9 cellular contexts compared by ENCODE assay signal in genomic region chr3:197847866-197848401, GRCh38. TPM values are rescaled to one million over a fixed set of nuclear protein-coding genes. Genes with fewer than 3 reads are reported as not detected.
DNase-seq lines count a peak whose midpoint lies in the region; ATAC-seq and TF ChIP-seq lines count a peak whose summit lies in the region.
"Had no signal": no experiment of that assay in that cellular context is flagged by ENCODE, and none has a peak within 500 bp of the region (broad histone marks: within the 10 kb centered on the region; RNA-seq: fewer than 3 reads in every experiment).

No MANE protein-coding gene starts in this region.

- H3K4ac ChIP-seq in neuronal stem cell (ENCODE audit: low read length) = no peak overlapping the region

- no peaks in the 10 kb centered on the region for H3K27me3 Mint-ChIP-seq in MCF 10A (ENCODE audit: insufficient read depth, unreplicated experiment)

- H3K9me3 ChIP-seq in SU-DHL-6 (ENCODE audit: insufficient read depth, low read length) (no peaks in the 10 kb centered on the region), thymus (ENCODE audit: control insufficient read depth) (no peaks in the 10 kb centered on the region), neuronal stem cell (replicated peaks in 1 of 2; ENCODE audit: control insufficient read depth in 2 of 2, insufficient read depth in 1 of 2, low read depth in 1 of 2, low read length in 2 of 2) (no peaks in the 10 kb centered on the region)

- intact Hi-C loops in MCF 10A (cut with micrococcal nuclease) = no loop called here

- no peak overlapping the region for H4K91ac ChIP-seq in neuronal stem cell (ENCODE audit: low read depth, low read length, poor library complexity)

- no peak overlapping the region for H2BK12ac ChIP-seq in neuronal stem cell (ENCODE audit: low read length)

- no peak overlapping the region for H2AK5ac ChIP-seq in neuronal stem cell (ENCODE audit: low read depth, low read length)

- no peak overlapping the region for H3K14ac ChIP-seq in neuronal stem cell (ENCODE audit: low read length)

- H3K9ac ChIP-seq in SU-DHL-6 (ENCODE audit: low read length) (no peak overlapping the region), neuronal stem cell (ENCODE audit: low read depth, low read length, poor library complexity) (no peak overlapping the region)

- no peak overlapping the region for H3K18ac ChIP-seq in neuronal stem cell (ENCODE audit: low read length)

- no peak overlapping the region for H3K4me3 Mint-ChIP-seq in MCF 10A (ENCODE audit: unreplicated experiment)

- H2BK5ac ChIP-seq in neuronal stem cell (ENCODE audit: low read length) = no peak overlapping the region

- no peaks in the 10 kb centered on the region for H3K9me2 ChIP-seq in SU-DHL-6 (replicated peaks; ENCODE audit: insufficient read depth, low read length)

- no peak overlapping the region for H3K23ac ChIP-seq in neuronal stem cell (ENCODE audit: low read depth, low read length, poor library complexity)

- H3K4me1 Mint-ChIP-seq in MCF 10A (ENCODE audit: insufficient read depth, unreplicated experiment) = no peaks in the 10 kb centered on the region

- H4K20me1 ChIP-seq in SU-DHL-6 (ENCODE audit: low read depth, low read length) = no peaks in the 10 kb centered on the region

- TF ChIP-seq CTCF in SU-DHL-6 (IDR thresholded peaks at IDR 0.05; ENCODE audit: insufficient read depth, low read length, poor library complexity, severe bottlenecking) (no peak), foreskin fibroblast (IDR thresholded peaks at IDR 0.05; ENCODE audit: low read depth, low read length) (no peak), MCF 10A (IDR thresholded peaks at IDR 0.05; ENCODE audit: unreplicated experiment) (no peak)

- H4K8ac ChIP-seq in neuronal stem cell (ENCODE audit: low read depth, low read length) = no peak overlapping the region

- H3K4me1 ChIP-seq in thymus (ENCODE audit: control insufficient read depth, insufficient read depth, low read length) (peaks cover 5% of the 10 kb centered on the region), neuronal stem cell (ENCODE audit: control insufficient read depth in 2 of 2, insufficient read depth in 1 of 2, low read depth in 1 of 2, low read length in 2 of 2) (no peaks in the 10 kb centered on the region)

- H3K36me3 ChIP-seq in SU-DHL-6 (ENCODE audit: low read length) (peaks cover 3% of the 10 kb centered on the region; the same call in 1 of the 2 replicates), thymus (ENCODE audit: control insufficient read depth, insufficient read depth) (peaks cover 24% of the 10 kb centered on the region), neuronal stem cell (replicated peaks in 1 of 2; ENCODE audit: control insufficient read depth in 2 of 2, insufficient read depth in 2 of 2, low read length in 2 of 2) (peaks cover 20 to 98% of the 10 kb centered on the region in 2 donors)

- H3K36me3 Mint-ChIP-seq in MCF 10A (ENCODE audit: insufficient read depth, unreplicated experiment) = peaks cover 88% of the 10 kb centered on the region

- ATAC-seq in GM18858 (IDR thresholded peaks at IDR 0.05; ENCODE audit: unreplicated experiment) = peak; percentile 67
- peak; percentile 73 for ATAC-seq in HG03139 (IDR thresholded peaks at IDR 0.05; ENCODE audit: unreplicated experiment)
- ATAC-seq: HCT116 had no signal

- H3K27ac ChIP-seq in SU-DHL-6 (ENCODE audit: low read depth, low read length) = no peak overlapping the region
- H3K27ac ChIP-seq in thymus (ENCODE audit: low read depth) = peak overlapping the region; percentile 81
- H3K27ac ChIP-seq in neuronal stem cell (replicated peaks; ENCODE audit: low read length) = no peak overlapping the region

- no peak overlapping the region for H2AFZ ChIP-seq in SU-DHL-6 (ENCODE audit: low read depth, low read length, severe bottlenecking)
- H2AFZ ChIP-seq in neuronal stem cell (ENCODE audit: low read length) = no peak overlapping the region

- H3K27ac Mint-ChIP-seq in MCF 10A (ENCODE audit: low read depth, unreplicated experiment) = no peak overlapping the region

- H2BK15ac ChIP-seq in neuronal stem cell (ENCODE audit: low read length) = no peak overlapping the region

- H3K4me2 ChIP-seq in SU-DHL-6 (ENCODE audit: low read depth, low read length, poor library complexity, severe bottlenecking) (peak overlapping the region; percentile 34), neuronal stem cell (ENCODE audit: insufficient read depth, low read length, poor library complexity, severe bottlenecking) (no peak overlapping the region)

- no peaks in the 10 kb centered on the region for H3K27me3 ChIP-seq in SU-DHL-6 (ENCODE audit: low read length)
- H3K27me3 ChIP-seq in thymus (ENCODE audit: control insufficient read depth, insufficient read depth) = no peaks in the 10 kb centered on the region
- no peaks in the 10 kb centered on the region for H3K27me3 ChIP-seq in neuronal stem cell (ENCODE audit: control insufficient read depth in 3 of 3, insufficient read depth in 3 of 3, low read depth in 1 of 3, low read length in 3 of 3)

- H3K79me1 ChIP-seq in neuronal stem cell (ENCODE audit: low read depth, low read length) = no peaks in the 10 kb centered on the region

- peak; percentile 9 to 41 for DNase-seq in AML-193 (lab: John Stamatoyannopoulos, UW)
- DNase-seq in foreskin fibroblast = peak in 1 of 2 donors; percentile 47
- DNase-seq in neuronal stem cell (ENCODE audit: low spot score) = no peak
- DNase-seq in MCF 10A (ENCODE audit: unreplicated experiment) = no peak

- H3K4me3 ChIP-seq in SU-DHL-6 (ENCODE audit: insufficient read depth, low read length, poor library complexity, severe bottlenecking) = no peak overlapping the region
- H3K4me3 ChIP-seq in foreskin fibroblast (ENCODE audit: low read depth in 1 of 2, low read length in 2 of 2) = peak overlapping the region; percentile 26 to 49
- H3K4me3 ChIP-seq in thymus (ENCODE audit: low read length) = peak overlapping the region; percentile 35
- H3K4me3 ChIP-seq in neuronal stem cell (ENCODE audit: low read length in 2 of 2) = no peak overlapping the region

- no peaks in the 10 kb centered on the region for H3F3A ChIP-seq in SU-DHL-6 (ENCODE audit: insufficient read depth)

- H2BK120ac ChIP-seq in neuronal stem cell (ENCODE audit: low read depth, low read length) = no peak overlapping the region

- CTCF ChIA-PET in MCF 10A (lab: Yijun Ruan, JAX) = interaction anchor here (0.7 to 0.9 kb wide), 2 partner anchors 13 to 24 kb away, joined by 3 to 5 read pairs; no protein-coding TSS in a partner anchor

- POLR2A ChIA-PET in MCF 10A (lab: Yijun Ruan, JAX) = no interaction called here

- no peaks in the 10 kb centered on the region for H3K9me3 Mint-ChIP-seq in MCF 10A (ENCODE audit: unreplicated experiment)

- 33% methylated on average over 8 of the region's 8 CpGs for WGBS in thymus
- no CpG with 5 or more reads among the region's 8 CpGs for WGBS in neuronal stem cell (ENCODE audit: extremely low coverage in 2 of 2, insufficient read length in 2 of 2, insufficient replicate concordance in 1 of 2), 2 donors

- no peaks in the 10 kb centered on the region for H3K79me2 ChIP-seq in SU-DHL-6 (ENCODE audit: insufficient read depth, low read length)

- BruUV-seq in MCF 10A (replicated peaks; lab: Mats Ljungman, UMichigan) = no TSS peak

RNA-seq across cellular contexts. Expression of gene LRCH3, which starts 56.9 kb away (rescaled TPM):
- polyA plus RNA-seq in thymus = 76.6 TPM
- 31.6 TPM for polyA plus RNA-seq in neuronal stem cell (2013, experiment 1 of 2)
- polyA plus RNA-seq in neuronal stem cell (2013, experiment 2 of 2) = 30.8 TPM
- 55.3 and 58.8 TPM in 2 replicates for total RNA-seq in MCF 10A (2022)

Comparison
In these comparisons a context has a peak if more than half of its experiments do, and no peak if none do; other contexts are left out.
1. DNase-seq: peak in AML-193 (2 of 2); none in neuronal stem cell (single experiment) and MCF 10A (single experiment).
2. H3K4me3 ChIP-seq: peak in foreskin fibroblast (2 of 2) and thymus (single experiment); none in SU-DHL-6 (single experiment) and neuronal stem cell (0 of 2).